In genomic region chr3:165800970-165801369, GRCh38 we compare ENCODE assay signal across 15 cellular contexts. TPM values are rescaled to one million over a fixed set of nuclear protein-coding genes. Genes with fewer than 3 reads are reported as not detected.
DNase-seq lines count a peak whose midpoint lies in the region; ATAC-seq and TF ChIP-seq lines count a peak whose summit lies in the region.
"Had no signal": no experiment of that assay in that cellular context is flagged by ENCODE, and none has a peak within 500 bp of the region (broad histone marks: within the 10 kb centered on the region; RNA-seq: fewer than 3 reads in every experiment).

No MANE protein-coding gene starts in this region.

- no peak overlapping the region for H3K27ac ChIP-seq in PC-3 (ENCODE audit: low read length)
- H3K27ac ChIP-seq: C4-2B, SJSA1, thyroid gland had no signal

- no peaks in the 10 kb centered on the region for H3K79me2 ChIP-seq in PC-3 (ENCODE audit: low read length)

- H3K4me3 ChIP-seq in PC-3 (ENCODE audit: low read length), result no peak overlapping the region
- H3K4me3 ChIP-seq: SJSA1, thyroid gland had no signal

- H3K9me2 ChIP-seq in PC-3 (replicated peaks; ENCODE audit: low read length), result no peaks in the 10 kb centered on the region

- no peak for TF ChIP-seq CTCF in PC-3 (conservative IDR thresholded peaks at IDR 0.05; ENCODE audit: low read depth, low read length)

- no peaks in the 10 kb centered on the region for H3K4me1 ChIP-seq in PC-3 (ENCODE audit: insufficient read depth, low read length)
- H3K4me1 ChIP-seq: SJSA1, thyroid gland had no signal

- no peaks in the 10 kb centered on the region for H3K27me3 ChIP-seq in PC-3 (ENCODE audit: low read length)
- H3K27me3 ChIP-seq: SJSA1, thyroid gland had no signal

- H3K36me3 ChIP-seq in PC-3 (ENCODE audit: low read depth, low read length), result no peaks in the 10 kb centered on the region
- H3K36me3 ChIP-seq: SJSA1, thyroid gland had no signal

- no peaks in the 10 kb centered on the region for H3K9me3 ChIP-seq in PC-3 (ENCODE audit: low read length)
- H3K9me3 ChIP-seq: SJSA1, thyroid gland had no signal

- POLR2A ChIA-PET in PC-3 (lab: Charles Lee; ENCODE audit: unreplicated experiment), result no interaction called here

- no peak for DNase-seq in PC-3
- no peak for DNase-seq in left lobe of liver (ENCODE audit: low spot score)
- DNase-seq in superior temporal gyrus (ENCODE audit: extremely low spot score), result no peak
- no peak for DNase-seq in NCI-H526 (lab: John Stamatoyannopoulos, UW)
- DNase-seq: activated CD4-positive, alpha-beta T cell treated with anti-CD3 and anti-CD28 coated beads for 1 hour; dermis blood vessel endothelial cell; stimulated activated CD4-positive, alpha-beta T cell treated with anti-CD3 and anti-CD28 coated beads, Interleukin-4, amount 100 ng/mL, for 4 hours; T-helper 9 cell; thyroid gland had no signal

- H4K20me1 ChIP-seq in PC-3 (ENCODE audit: low read length), result no peaks in the 10 kb centered on the region

- intact Hi-C loops in PC-3 (cut with micrococcal nuclease), result no loop called here

- H3K9ac ChIP-seq in PC-3 (ENCODE audit: low read length), result no peak overlapping the region

- BruUV-seq in PC-3 (replicated peaks; lab: Mats Ljungman, UMichigan), result no TSS peak

- CTCF ChIA-PET in PC-3 (lab: Charles Lee), result no interaction called here

- no peak overlapping the region for H2AFZ ChIP-seq in PC-3 (ENCODE audit: low read length)

- ATAC-seq in GM18867 (IDR thresholded peaks at IDR 0.05; ENCODE audit: unreplicated experiment), result peak; percentile 66
- ATAC-seq in HG03439 (IDR thresholded peaks at IDR 0.05; ENCODE audit: unreplicated experiment), result peak; percentile 48
- ATAC-seq in PC-3, result peak; percentile 27; the same call in 1 of the 2 replicates
- peak; percentile 32 for ATAC-seq in left lobe of liver
- ATAC-seq in GM21447 (IDR thresholded peaks at IDR 0.05; ENCODE audit: unreplicated experiment), result no peak

- no peak overlapping the region for H3K4me2 ChIP-seq in PC-3 (ENCODE audit: low read length)

- H3F3A ChIP-seq in PC-3 (ENCODE audit: low read length, unreplicated experiment), result no peaks in the 10 kb centered on the region

RNA-seq across cellular contexts. Expression of gene BCHE, which starts 36.3 kb away (rescaled TPM):
- total RNA-seq in PC-3 (2014; rRNA removed) (0.18 TPM in 1 of 2 replicates, not detected in the other), left lobe of liver (38.3 TPM)
- total RNA-seq: osteoblast, SJSA1 had no signal

Comparison
In these comparisons a context has a peak if more than half of its experiments do, and no peak if none do; other contexts are left out.
1. RNA of gene BCHE, which starts 36.3 kb away (total RNA-seq): 38.3 TPM in left lobe of liver (single experiment); 0.18 TPM in PC-3; every median in the first group is over 10 times any median in the second.